Comparison of ENCODE assay signal across 10 cellular contexts in the genomic region with DNA sequence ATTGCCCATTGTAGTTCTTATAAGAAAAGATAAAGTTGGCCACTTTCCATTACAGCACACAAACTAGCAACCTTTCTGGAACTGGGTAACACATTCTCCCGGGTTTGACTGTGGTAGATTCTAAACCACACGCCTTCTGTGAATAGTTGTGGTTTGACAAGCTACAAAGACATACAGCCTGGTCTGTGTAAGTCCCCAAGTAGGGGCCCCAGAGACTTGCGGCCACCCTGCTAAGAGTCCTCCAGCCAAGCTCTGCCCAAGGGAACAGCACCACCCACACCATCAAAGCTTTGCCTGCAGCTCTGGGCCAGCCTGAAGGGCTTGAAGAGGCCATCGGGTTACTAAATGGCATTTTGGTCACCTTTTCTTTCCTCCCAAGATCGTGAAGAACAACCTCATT.
DNase-seq lines count a peak whose midpoint lies in the region; ATAC-seq, FAIRE-seq and TF ChIP-seq lines count a peak whose summit lies in the region.
"Had no signal": no experiment of that assay in that cellular context is flagged by ENCODE, and none has a peak within 500 bp of the region (broad histone marks: within the 10 kb centered on the region; RNA-seq: fewer than 3 reads in every experiment).

No MANE protein-coding gene starts in this region.

- H3K4me2 ChIP-seq in GM12878 (ENCODE audit: control insufficient read depth, insufficient read depth): peak overlapping the region; percentile 61; the same call in 1 of the 2 replicates

- no peak for TF ChIP-seq POLR2A in GM12892 (IDR thresholded peaks at IDR 0.05; ENCODE audit: low read depth, low read length)
- TF ChIP-seq POLR2A in GM12878 (IDR thresholded peaks at IDR 0.05; ENCODE audit: low read depth, low read length): no peak

- intact Hi-C loops in GM12878 (cut with micrococcal nuclease; ENCODE audit: unreplicated experiment): loop anchor here (1.0 kb wide), 1 partner anchor 28 kb away; no protein-coding TSS in a partner anchor

- no peaks in the 10 kb centered on the region for H3K36me3 ChIP-seq in GM12878 (ENCODE audit: control insufficient read depth in 2 of 2, insufficient read depth in 2 of 2, low read length in 1 of 2)
- H3K36me3 ChIP-seq: thoracic aorta had no signal

- H3K27ac ChIP-seq in GM12878 (ENCODE audit: control insufficient read depth, insufficient read depth): no peak overlapping the region
- H3K27ac ChIP-seq: thoracic aorta had no signal

- CTCF ChIA-PET in GM12878 (lab: Yijun Ruan, JAX): no interaction called here

- DNase-seq in GM12892 (ENCODE audit: insufficient read length): peak; percentile 9
- peak; percentile 20 for DNase-seq in HS-27A (ENCODE audit: low read depth)
- peak; percentile 83 for DNase-seq in GM12878 (ENCODE audit: low read depth, low spot score)
- DNase-seq in COLO829 (ENCODE audit: low spot score): no peak
- DNase-seq in NCI-H1417 treated with DMSO at 0.1 percent for 48 hours (lab: John Stamatoyannopoulos, UW): no peak
- no peak for DNase-seq in HuH-7 (ENCODE audit: low spot score)
- no peak for DNase-seq in omental fat pad (ENCODE audit: low spot score)

- peaks cover 18% of the 10 kb centered on the region for H3K4me1 ChIP-seq in GM12878 (ENCODE audit: control insufficient read depth, insufficient read depth, low read length)

- 1% methylated on average over 5 of the region's 5 CpGs for whole genome bisulfite sequencing in GM12878 (ENCODE audit: insufficient coverage, insufficient replicate concordance, low lambda C conversion rate, missing lambda C conversion rate)

- H3K9ac ChIP-seq in GM12878 (ENCODE audit: control insufficient read depth, insufficient read depth, low read length): no peak overlapping the region

- no peaks in the 10 kb centered on the region for H4K20me1 ChIP-seq in GM12878 (ENCODE audit: control insufficient read depth, insufficient read depth)

- H3K4me3 ChIP-seq in GM12878: no peak overlapping the region
- H3K4me3 ChIP-seq: K562, thoracic aorta had no signal

- BruUV-seq in GM12878 (replicated peaks; lab: Mats Ljungman, UMichigan): no TSS peak

- RAD21 ChIA-PET in GM12878 (lab: Charles Lee; ENCODE audit: unreplicated experiment): interaction anchor here (1.4 kb wide), 1 partner anchor 29 kb away, joined by 4 read pairs; no protein-coding TSS in a partner anchor

- FAIRE-seq in GM12892 (lab: Jason Lieb, UNC) (peak; percentile 81), GM12878 (lab: Jason Lieb, UNC) (no peak)
- FAIRE-seq: K562 had no signal

- in situ Hi-C loops in GM12878 (cut with MboI): no loop called here

- 0 out of 2 replicates have a peak, but pooled peaks have one; percentile 19 for TF ChIP-seq RAD21 in GM12878 (IDR thresholded peaks at IDR 0.05; ENCODE audit: insufficient read depth, low read depth, low read length)

- H3K27me3 ChIP-seq in GM12878 (replicated peaks in 1 of 2; ENCODE audit: control insufficient read depth in 2 of 2, insufficient read depth in 2 of 2, low read length in 1 of 2): no peaks in the 10 kb centered on the region

- peaks cover 3% of the 10 kb centered on the region; the same call in 2 of the 3 replicates for H3K9me3 ChIP-seq in GM12878 (replicated peaks; ENCODE audit: control insufficient read depth, insufficient read depth, low read length)
- H3K9me3 ChIP-seq: thoracic aorta had no signal

- 0 out of 4 replicates have a peak, but pooled peaks of 1 of the 2 experiments have one; percentile 14 for TF ChIP-seq EP300 in GM12878 (IDR thresholded peaks at IDR 0.05; ENCODE audit: borderline replicate concordance in 1 of 2, control insufficient read depth in 1 of 2, low read depth in 2 of 2, low read length in 2 of 2)

- TF ChIP-seq CTCF in GM12878 (IDR thresholded peaks at IDR 0.05 in 2 of 3, conservative IDR thresholded peaks at IDR 0.05 in 1 of 3; ENCODE audit: control insufficient read depth in 2 of 3, extremely low read depth in 1 of 3, insufficient read depth in 1 of 3, low read depth in 3 of 3, low read length in 3 of 3) (no peak), omental fat pad (IDR thresholded peaks at IDR 0.05) (no peak)

- H2AFZ ChIP-seq in GM12878 (ENCODE audit: control insufficient read depth, low read depth, low read length): no peak overlapping the region; the same call in 1 of the 2 replicates

- POLR2A ChIA-PET in GM12878 (lab: Charles Lee): no interaction called here

- ATAC-seq in GM21515 (IDR thresholded peaks at IDR 0.05; ENCODE audit: unreplicated experiment): peak; percentile 87
- ATAC-seq in GM12878: peak; percentile 97
- ATAC-seq in omental fat pad (ENCODE audit: low FRiP score): no peak
- ATAC-seq: K562 had no signal

- no peaks in the 10 kb centered on the region for H3K79me2 ChIP-seq in GM12878 (ENCODE audit: control insufficient read depth, insufficient read depth, low read length)

- SMC1A ChIA-PET in GM12878 (lab: Charles Lee; ENCODE audit: uncharacterized antibody, unreplicated experiment): interaction anchor here (0.6 to 1.7 kb wide), 5 partner anchors 9 to 37 kb away, joined by 3 to 8 read pairs (median 3); no protein-coding TSS in a partner anchor

TF ChIP-seq in GM12878, 131 proteins besides CTCF, POLR2A, EP300 and RAD21 (continues in another document):
- TF ChIP-seq CBFB (IDR thresholded peaks at IDR 0.05; ENCODE audit: low read depth) (peak; percentile 94), SMAD5 (IDR thresholded peaks at IDR 0.05; ENCODE audit: low read depth) (no peak), RB1 (IDR thresholded peaks at IDR 0.05; ENCODE audit: borderline replicate concordance) (no peak), TCF12 (IDR thresholded peaks at IDR 0.05; ENCODE audit: low read depth, low read length) (peak; percentile 76; the same call in 1 of the 2 replicates)
- TF ChIP-seq, protein P1, sequence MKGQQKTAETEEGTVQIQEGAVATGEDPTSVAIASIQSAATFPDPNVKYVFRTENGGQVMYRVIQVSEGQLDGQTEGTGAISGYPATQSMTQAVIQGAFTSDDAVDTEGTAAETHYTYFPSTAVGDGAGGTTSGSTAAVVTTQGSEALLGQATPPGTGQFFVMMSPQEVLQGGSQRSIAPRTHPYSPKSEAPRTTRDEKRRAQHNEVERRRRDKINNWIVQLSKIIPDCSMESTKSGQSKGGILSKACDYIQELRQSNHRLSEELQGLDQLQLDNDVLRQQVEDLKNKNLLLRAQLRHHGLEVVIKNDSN (IDR thresholded peaks at IDR 0.05; ENCODE audit: borderline replicate concordance, extremely low read length, insufficient read depth, low read depth, low read length): no peak
- TF ChIP-seq, protein P2, sequence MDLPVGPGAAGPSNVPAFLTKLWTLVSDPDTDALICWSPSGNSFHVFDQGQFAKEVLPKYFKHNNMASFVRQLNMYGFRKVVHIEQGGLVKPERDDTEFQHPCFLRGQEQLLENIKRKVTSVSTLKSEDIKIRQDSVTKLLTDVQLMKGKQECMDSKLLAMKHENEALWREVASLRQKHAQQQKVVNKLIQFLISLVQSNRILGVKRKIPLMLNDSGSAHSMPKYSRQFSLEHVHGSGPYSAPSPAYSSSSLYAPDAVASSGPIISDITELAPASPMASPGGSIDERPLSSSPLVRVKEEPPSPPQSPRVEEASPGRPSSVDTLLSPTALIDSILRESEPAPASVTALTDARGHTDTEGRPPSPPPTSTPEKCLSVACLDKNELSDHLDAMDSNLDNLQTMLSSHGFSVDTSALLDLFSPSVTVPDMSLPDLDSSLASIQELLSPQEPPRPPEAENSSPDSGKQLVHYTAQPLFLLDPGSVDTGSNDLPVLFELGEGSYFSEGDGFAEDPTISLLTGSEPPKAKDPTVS (IDR thresholded peaks at IDR 0.05; ENCODE audit: low read depth, low read length): no peak
- TF ChIP-seq, protein P3, sequence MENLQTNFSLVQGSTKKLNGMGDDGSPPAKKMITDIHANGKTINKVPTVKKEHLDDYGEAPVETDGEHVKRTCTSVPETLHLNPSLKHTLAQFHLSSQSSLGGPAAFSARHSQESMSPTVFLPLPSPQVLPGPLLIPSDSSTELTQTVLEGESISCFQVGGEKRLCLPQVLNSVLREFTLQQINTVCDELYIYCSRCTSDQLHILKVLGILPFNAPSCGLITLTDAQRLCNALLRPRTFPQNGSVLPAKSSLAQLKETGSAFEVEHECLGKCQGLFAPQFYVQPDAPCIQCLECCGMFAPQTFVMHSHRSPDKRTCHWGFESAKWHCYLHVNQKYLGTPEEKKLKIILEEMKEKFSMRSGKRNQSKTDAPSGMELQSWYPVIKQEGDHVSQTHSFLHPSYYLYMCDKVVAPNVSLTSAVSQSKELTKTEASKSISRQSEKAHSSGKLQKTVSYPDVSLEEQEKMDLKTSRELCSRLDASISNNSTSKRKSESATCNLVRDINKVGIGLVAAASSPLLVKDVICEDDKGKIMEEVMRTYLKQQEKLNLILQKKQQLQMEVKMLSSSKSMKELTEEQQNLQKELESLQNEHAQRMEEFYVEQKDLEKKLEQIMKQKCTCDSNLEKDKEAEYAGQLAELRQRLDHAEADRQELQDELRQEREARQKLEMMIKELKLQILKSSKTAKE (IDR thresholded peaks at IDR 0.05; ENCODE audit: low read depth, poor library complexity, severe bottlenecking): no peak
- TF ChIP-seq, protein P4, sequence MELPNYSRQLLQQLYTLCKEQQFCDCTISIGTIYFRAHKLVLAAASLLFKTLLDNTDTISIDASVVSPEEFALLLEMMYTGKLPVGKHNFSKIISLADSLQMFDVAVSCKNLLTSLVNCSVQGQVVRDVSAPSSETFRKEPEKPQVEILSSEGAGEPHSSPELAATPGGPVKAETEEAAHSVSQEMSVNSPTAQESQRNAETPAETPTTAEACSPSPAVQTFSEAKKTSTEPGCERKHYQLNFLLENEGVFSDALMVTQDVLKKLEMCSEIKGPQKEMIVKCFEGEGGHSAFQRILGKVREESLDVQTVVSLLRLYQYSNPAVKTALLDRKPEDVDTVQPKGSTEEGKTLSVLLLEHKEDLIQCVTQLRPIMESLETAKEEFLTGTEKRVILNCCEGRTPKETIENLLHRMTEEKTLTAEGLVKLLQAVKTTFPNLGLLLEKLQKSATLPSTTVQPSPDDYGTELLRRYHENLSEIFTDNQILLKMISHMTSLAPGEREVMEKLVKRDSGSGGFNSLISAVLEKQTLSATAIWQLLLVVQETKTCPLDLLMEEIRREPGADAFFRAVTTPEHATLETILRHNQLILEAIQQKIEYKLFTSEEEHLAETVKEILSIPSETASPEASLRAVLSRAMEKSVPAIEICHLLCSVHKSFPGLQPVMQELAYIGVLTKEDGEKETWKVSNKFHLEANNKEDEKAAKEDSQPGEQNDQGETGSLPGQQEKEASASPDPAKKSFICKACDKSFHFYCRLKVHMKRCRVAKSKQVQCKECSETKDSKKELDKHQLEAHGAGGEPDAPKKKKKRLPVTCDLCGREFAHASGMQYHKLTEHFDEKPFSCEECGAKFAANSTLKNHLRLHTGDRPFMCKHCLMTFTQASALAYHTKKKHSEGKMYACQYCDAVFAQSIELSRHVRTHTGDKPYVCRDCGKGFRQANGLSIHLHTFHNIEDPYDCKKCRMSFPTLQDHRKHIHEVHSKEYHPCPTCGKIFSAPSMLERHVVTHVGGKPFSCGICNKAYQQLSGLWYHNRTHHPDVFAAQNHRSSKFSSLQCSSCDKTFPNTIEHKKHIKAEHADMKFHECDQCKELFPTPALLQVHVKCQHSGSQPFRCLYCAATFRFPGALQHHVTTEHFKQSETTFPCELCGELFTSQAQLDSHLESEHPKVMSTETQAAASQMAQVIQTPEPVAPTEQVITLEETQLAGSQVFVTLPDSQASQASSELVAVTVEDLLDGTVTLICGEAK (IDR thresholded peaks at IDR 0.05; ENCODE audit: borderline replicate concordance): no peak

Comparison
In these comparisons a context has a peak if more than half of its experiments do, and no peak if none do; other contexts are left out.
1. DNase-seq: peak in GM12892 (single experiment), HS-27A (single experiment) and GM12878 (single experiment); none in COLO829 (single experiment), NCI-H1417 treated with DMSO at 0.1 percent for 48 hours (single experiment), HuH-7 (single experiment) and omental fat pad (single experiment).